34 cellular contexts compared by ENCODE assay signal in genomic region chr4:3518941-3519340, GRCh38. TPM values are rescaled to one million over a fixed set of nuclear protein-coding genes. Genes with fewer than 3 reads are reported as not detected.
"Had no signal": no experiment of that assay in that cellular context is flagged by ENCODE, and none has a peak within 500 bp of the region (broad histone marks: within the 10 kb centered on the region; RNA-seq: fewer than 3 reads in every experiment).

No MANE protein-coding gene starts in this region.

- H3K4me3 Mint-ChIP-seq: activated CD4-positive, alpha-beta memory T cell treated with anti-CD3 and anti-CD28 coated beads for 36 hours; activated CD4-positive, alpha-beta T cell treated with anti-CD3 and anti-CD28 coated beads, Interleukin-2, amount 10 ng/mL, durations not matched to agents 24 days and 14 days; activated naive CD4-positive, alpha-beta T cell treated with anti-CD3 and anti-CD28 coated beads, Interleukin-2, amount 50 U/mL, for 24 hours; activated T-cell treated with anti-CD3 and anti-CD28 coated beads, Interleukin-2, amount 50 U/mL, for 4 hours; activated T-helper 17 cell treated with anti-CD3 and anti-CD28 coated beads, Interleukin-2, amount 50 U/mL, for 72 hours; brain; effector memory CD8-positive, alpha-beta T cell; mesothelial cell of epicardium; naive thymus-derived CD4-positive, alpha-beta T cell; neural progenitor cell; stimulated activated naive B cell treated with anti-CD40 and anti-IgM and Interleukin-4, amounts not matched to agents 10 μg/mL and 1 μg/mL and 100 μg/mL, for 72 hours; T-helper 1 cell treated with Interleukin-12 subunit alpha and Interleukin-12 subunit beta and Interleukin-4 antibody, amounts not matched to agents 30 μg/mL and 1 μg/mL, for 36 hours had no signal

- H3K27ac ChIP-seq: adrenal gland, ascending aorta, cardiac muscle cell, left lung, neural progenitor cell, suprapubic skin, tibial artery, VCaP had no signal

- H3K9me3 Mint-ChIP-seq: activated CD4-positive, alpha-beta memory T cell treated with anti-CD3 and anti-CD28 coated beads for 36 hours; activated CD4-positive, alpha-beta T cell treated with anti-CD3 and anti-CD28 coated beads, Interleukin-2, amount 10 ng/mL, durations not matched to agents 24 days and 14 days; activated naive CD4-positive, alpha-beta T cell treated with anti-CD3 and anti-CD28 coated beads, Interleukin-2, amount 50 U/mL, for 24 hours; activated T-cell treated with anti-CD3 and anti-CD28 coated beads, Interleukin-2, amount 50 U/mL, for 4 hours; activated T-helper 17 cell treated with anti-CD3 and anti-CD28 coated beads, Interleukin-2, amount 50 U/mL, for 72 hours; brain; effector memory CD8-positive, alpha-beta T cell; mesothelial cell of epicardium; neural progenitor cell; stimulated activated naive B cell treated with anti-CD40 and anti-IgM and Interleukin-4, amounts not matched to agents 10 μg/mL and 1 μg/mL and 100 μg/mL, for 72 hours; T-helper 1 cell treated with Interleukin-12 subunit alpha and Interleukin-12 subunit beta and Interleukin-4 antibody, amounts not matched to agents 30 μg/mL and 1 μg/mL, for 36 hours had no signal

- H3K36me3 ChIP-seq: neural progenitor cell had no signal

- H3K4me1 ChIP-seq: adrenal gland, ascending aorta, left lung, neural progenitor cell, suprapubic skin, tibial artery had no signal

- H3K27me3 Mint-ChIP-seq: activated CD4-positive, alpha-beta memory T cell treated with anti-CD3 and anti-CD28 coated beads for 36 hours; activated CD4-positive, alpha-beta T cell treated with anti-CD3 and anti-CD28 coated beads, Interleukin-2, amount 10 ng/mL, durations not matched to agents 24 days and 14 days; activated naive CD4-positive, alpha-beta T cell treated with anti-CD3 and anti-CD28 coated beads, Interleukin-2, amount 50 U/mL, for 24 hours; activated T-helper 17 cell treated with anti-CD3 and anti-CD28 coated beads, Interleukin-2, amount 50 U/mL, for 72 hours; brain; effector memory CD8-positive, alpha-beta T cell; naive thymus-derived CD4-positive, alpha-beta T cell; stimulated activated naive B cell treated with anti-CD40 and anti-IgM and Interleukin-4, amounts not matched to agents 10 μg/mL and 1 μg/mL and 100 μg/mL, for 72 hours had no signal

- H3K4me1 Mint-ChIP-seq: activated CD4-positive, alpha-beta T cell treated with anti-CD3 and anti-CD28 coated beads, Interleukin-2, amount 10 ng/mL, durations not matched to agents 24 days and 14 days; activated naive CD4-positive, alpha-beta T cell treated with anti-CD3 and anti-CD28 coated beads, Interleukin-2, amount 50 U/mL, for 24 hours; activated T-helper 17 cell treated with anti-CD3 and anti-CD28 coated beads, Interleukin-2, amount 50 U/mL, for 72 hours; brain; mesothelial cell of epicardium; neural progenitor cell had no signal

- H3K4me3 ChIP-seq: adrenal gland, ascending aorta, cardiac muscle cell, left lung, neural progenitor cell, suprapubic skin, tibial artery had no signal

- ATAC-seq: activated T-cell treated with anti-CD3 and anti-CD28 coated beads, Interleukin-2, amount 50 U/mL, for 4 hours; activated T-helper 17 cell treated with anti-CD3 and anti-CD28 coated beads, Interleukin-2, amount 50 U/mL, for 72 hours; effector memory CD8-positive, alpha-beta T cell; left lung; naive thymus-derived CD4-positive, alpha-beta T cell; stimulated activated naive B cell treated with anti-CD40 and anti-IgM and Interleukin-4, amounts not matched to agents 10 μg/mL and 1 μg/mL and 100 μg/mL, for 72 hours had no signal

- H3K27me3 ChIP-seq: adrenal gland, ascending aorta, cardiac muscle cell, left lung, neural progenitor cell, suprapubic skin, tibial artery had no signal

- H3K27ac Mint-ChIP-seq: activated CD4-positive, alpha-beta memory T cell treated with anti-CD3 and anti-CD28 coated beads for 36 hours; activated CD4-positive, alpha-beta T cell treated with anti-CD3 and anti-CD28 coated beads, Interleukin-2, amount 10 ng/mL, durations not matched to agents 24 days and 14 days; activated naive CD4-positive, alpha-beta T cell treated with anti-CD3 and anti-CD28 coated beads, Interleukin-2, amount 50 U/mL, for 24 hours; activated T-helper 17 cell treated with anti-CD3 and anti-CD28 coated beads, Interleukin-2, amount 50 U/mL, for 72 hours; mesothelial cell of epicardium; naive thymus-derived CD4-positive, alpha-beta T cell; neural progenitor cell; T-helper 1 cell treated with Interleukin-12 subunit alpha and Interleukin-12 subunit beta and Interleukin-4 antibody, amounts not matched to agents 30 μg/mL and 1 μg/mL, for 36 hours had no signal

- DNase-seq: activated CD4-positive, alpha-beta memory T cell treated with anti-CD3 and anti-CD28 coated beads for 36 hours; activated CD4-positive, alpha-beta T cell treated with anti-CD3 and anti-CD28 coated beads, Interleukin-2, amount 10 ng/mL, durations not matched to agents 24 days and 14 days; activated CD4-positive, CD25-positive, alpha-beta regulatory T cell treated with anti-CD3 and anti-CD28 coated beads, Interleukin-2, amount 50 U/mL, for 72 hours; activated gamma-delta T cell treated with Interleukin-2 at 50 U/mL for 16 hours; activated T-cell treated with anti-CD3 and anti-CD28 coated beads, Interleukin-2, amount 50 U/mL, for 4 hours; cortex of kidney; effector memory CD8-positive, alpha-beta T cell; kidney glomerular epithelial cell; mammary epithelial cell; SK-N-SH; stimulated activated CD4-positive, alpha-beta T cell treated with anti-CD3 and anti-CD28 coated beads, Interleukin-15, amount 100 ng/mL, for 24 hours; stimulated activated CD4-positive, alpha-beta T cell treated with anti-CD3 and anti-CD28 coated beads, Interleukin-2, amount 100 ng/mL, for 24 hours; stimulated activated naive B cell treated with anti-CD40 and anti-IgM and Interleukin-4, amounts not matched to agents 10 μg/mL and 1 μg/mL and 100 μg/mL, for 72 hours; SW 1271; T-helper 9 cell had no signal

- H3K9me3 ChIP-seq: adrenal gland, ascending aorta, left lung, SK-N-SH, suprapubic skin, tibial artery had no signal

RNA-seq across cellular contexts. Expression of gene DOK7, which starts 55.8 kb away (rescaled TPM):
- total RNA-seq: activated CD4-positive, alpha-beta memory T cell treated with anti-CD3 and anti-CD28 coated beads for 36 hours; activated CD4-positive, alpha-beta T cell treated with anti-CD3 and anti-CD28 coated beads, Interleukin-2, amount 10 ng/mL, durations not matched to agents 24 days and 14 days; activated CD8-positive, alpha-beta memory T cell treated with anti-CD3 and anti-CD28 coated beads for 36 hours; activated T-cell treated with anti-CD3 and anti-CD28 coated beads, Interleukin-2, amount 50 U/mL, for 4 hours; activated T-helper 17 cell treated with anti-CD3 and anti-CD28 coated beads, Interleukin-2, amount 50 U/mL, for 72 hours; endothelial cell of umbilical vein; fibroblast of villous mesenchyme; naive thymus-derived CD4-positive, alpha-beta T cell; omental fat pad had no signal
- polyA plus RNA-seq: endothelial cell of umbilical vein; fibroblast of lung; naive thymus-derived CD4-positive, alpha-beta T cell; SK-N-SH had no signal
